In genomic region chr2:206647985-206648384, GRCh38 we compare ENCODE assay signal across 24 cellular contexts.
"Had no signal": no experiment of that assay in that cellular context is flagged by ENCODE, and none has a peak within 500 bp of the region (broad histone marks: within the 10 kb centered on the region; RNA-seq: fewer than 3 reads in every experiment).

No MANE protein-coding gene starts in this region.

- FAIRE-seq: frontal cortex, small intestine, TTC549 had no signal

- H3K4me3 ChIP-seq: colonic mucosa, esophagus muscularis mucosa, lung, prostate gland, tibial nerve had no signal

- ATAC-seq: activated CD8-positive, alpha-beta T cell treated with anti-CD3 and anti-CD28 coated beads, Interleukin-2, amount 10 ng/mL, durations not matched to agents 7 days and 5 days; left cardiac atrium; right cardiac atrium had no signal

- DNase-seq: activated B cell treated with CpG ODN at 0.5 μM for 24 hours; activated CD4-positive, alpha-beta T cell treated with anti-CD3 and anti-CD28 coated beads for 48 hours; activated CD8-positive, alpha-beta memory T cell treated with anti-CD3 and anti-CD28 coated beads, Interleukin-2, amount 50 U/mL, for 4 hours; activated CD8-positive, alpha-beta T cell treated with anti-CD3 and anti-CD28 coated beads, Interleukin-2, amount 10 ng/mL, durations not matched to agents 7 days and 5 days; activated effector memory CD4-positive, alpha-beta T cell treated with anti-CD3 and anti-CD28 coated beads, Interleukin-2, amount 50 U/mL, for 16 hours; activated T-cell treated with anti-CD3 and anti-CD28 coated beads, Interleukin-2, amount 50 U/mL, for 48 hours; caudate nucleus; colonic mucosa; head of caudate nucleus; immature natural killer cell; left cardiac atrium; midbrain; right cardiac atrium; small intestine; stimulated activated CD4-positive, alpha-beta T cell treated with anti-CD3 and anti-CD28 coated beads, Interleukin-4, amount 100 ng/mL, for 4 hours; stimulated activated CD8-positive, alpha-beta memory T cell treated with anti-CD3 and anti-CD28 coated beads, Interleukin-4, amount 100 ng/mL, for 48 hours; stimulated activated naive CD4-positive, alpha-beta T cell treated with Interleukin-2 at 50 U/mL for 16 hours; substantia nigra had no signal
